8 cellular contexts compared by ENCODE assay signal in genomic region chr7:3482147-3482921, GRCh38.
DNase-seq lines count a peak whose midpoint lies in the region; ATAC-seq and TF ChIP-seq lines count a peak whose summit lies in the region.

No MANE protein-coding gene starts in this region.

- CTCF ChIA-PET in activated CD4-positive, alpha-beta memory T cell treated with anti-CD3 and anti-CD28 coated beads for 36 hours (lab: Charles Lee) = no interaction called here

- H3K27me3 ChIP-seq in body of pancreas = no peaks in the 10 kb centered on the region

- H3K27ac ChIP-seq in body of pancreas = no peak overlapping the region

- intact Hi-C loops in body of pancreas (cut with DNase I) = no loop called here
- intact Hi-C loops in activated CD4-positive, alpha-beta memory T cell treated with anti-CD3 and anti-CD28 coated beads for 36 hours (cut with micrococcal nuclease) = no loop called here

- TF ChIP-seq POLR2A in body of pancreas (IDR thresholded peaks at IDR 0.05) = no peak

- POLR2A ChIA-PET in activated CD4-positive, alpha-beta memory T cell treated with anti-CD3 and anti-CD28 coated beads for 36 hours (lab: Charles Lee) = no interaction called here

- no peaks in the 10 kb centered on the region for H3K9me3 Mint-ChIP-seq in activated CD4-positive, alpha-beta memory T cell treated with anti-CD3 and anti-CD28 coated beads for 36 hours
- H3K9me3 Mint-ChIP-seq in stimulated activated memory B cell treated with anti-CD40 and anti-IgM and Interleukin-4, amounts not matched to agents 10 μg/mL and 1 μg/mL and 100 μg/mL, for 72 hours = no peaks in the 10 kb centered on the region
- H3K9me3 Mint-ChIP-seq in stimulated activated naive CD8-positive, alpha-beta T cell treated with anti-CD3 and anti-CD28 coated beads, Interleukin-15, amount 100 ng/mL, for 72 hours = no peaks in the 10 kb centered on the region
- no peaks in the 10 kb centered on the region for H3K9me3 Mint-ChIP-seq in activated T-cell treated with anti-CD3 and anti-CD28 coated beads, Interleukin-2, amount 50 U/mL, for 4 hours

- no peaks in the 10 kb centered on the region for H3K27me3 Mint-ChIP-seq in activated CD4-positive, alpha-beta memory T cell treated with anti-CD3 and anti-CD28 coated beads for 36 hours
- no peaks in the 10 kb centered on the region for H3K27me3 Mint-ChIP-seq in stimulated activated memory B cell treated with anti-CD40 and anti-IgM and Interleukin-4, amounts not matched to agents 10 μg/mL and 1 μg/mL and 100 μg/mL, for 72 hours
- H3K27me3 Mint-ChIP-seq in stimulated activated naive CD8-positive, alpha-beta T cell treated with anti-CD3 and anti-CD28 coated beads, Interleukin-15, amount 100 ng/mL, for 72 hours = no peaks in the 10 kb centered on the region
- H3K27me3 Mint-ChIP-seq in activated T-cell treated with anti-CD3 and anti-CD28 coated beads, Interleukin-2, amount 50 U/mL, for 4 hours (ENCODE audit: low read depth) = no peaks in the 10 kb centered on the region

- ATAC-seq in body of pancreas = peak; percentile 40
- ATAC-seq in stimulated activated memory B cell treated with anti-CD40 and anti-IgM and Interleukin-4, amounts not matched to agents 10 μg/mL and 1 μg/mL and 100 μg/mL, for 72 hours = no peak
- no peak for ATAC-seq in stimulated activated naive CD8-positive, alpha-beta T cell treated with anti-CD3 and anti-CD28 coated beads, Interleukin-15, amount 100 ng/mL, for 72 hours
- ATAC-seq in activated T-cell treated with anti-CD3 and anti-CD28 coated beads, Interleukin-2, amount 50 U/mL, for 4 hours = no peak

- TF ChIP-seq CTCF in body of pancreas (IDR thresholded peaks at IDR 0.05) = peak; percentile 10 to 52 (median 43)

- H3K9me3 ChIP-seq in body of pancreas = no peaks in the 10 kb centered on the region

- H3K27ac Mint-ChIP-seq in activated CD4-positive, alpha-beta memory T cell treated with anti-CD3 and anti-CD28 coated beads for 36 hours = no peak overlapping the region
- H3K27ac Mint-ChIP-seq in stimulated activated memory B cell treated with anti-CD40 and anti-IgM and Interleukin-4, amounts not matched to agents 10 μg/mL and 1 μg/mL and 100 μg/mL, for 72 hours = no peak overlapping the region
- H3K27ac Mint-ChIP-seq in stimulated activated naive CD8-positive, alpha-beta T cell treated with anti-CD3 and anti-CD28 coated beads, Interleukin-15, amount 100 ng/mL, for 72 hours = peak overlapping the region in 1 of 2 donors; percentile 35

- no peak overlapping the region for H3K4me3 Mint-ChIP-seq in activated CD4-positive, alpha-beta memory T cell treated with anti-CD3 and anti-CD28 coated beads for 36 hours
- H3K4me3 Mint-ChIP-seq in stimulated activated memory B cell treated with anti-CD40 and anti-IgM and Interleukin-4, amounts not matched to agents 10 μg/mL and 1 μg/mL and 100 μg/mL, for 72 hours = no peak overlapping the region
- H3K4me3 Mint-ChIP-seq in stimulated activated naive CD8-positive, alpha-beta T cell treated with anti-CD3 and anti-CD28 coated beads, Interleukin-15, amount 100 ng/mL, for 72 hours = no peak overlapping the region
- H3K4me3 Mint-ChIP-seq in activated T-cell treated with anti-CD3 and anti-CD28 coated beads, Interleukin-2, amount 50 U/mL, for 4 hours = no peak overlapping the region

- no peaks in the 10 kb centered on the region for H3K36me3 ChIP-seq in body of pancreas (replicated peaks in 1 of 2; ENCODE audit: insufficient read depth in 1 of 2, low read depth in 2 of 2)

- no peak overlapping the region for H3K4me3 ChIP-seq in body of pancreas

- peaks cover 13% of the 10 kb centered on the region for H3K4me1 ChIP-seq in body of pancreas

- peak; percentile 45 for DNase-seq in ELR (ENCODE audit: low read depth)
- DNase-seq in NCI-H1105 treated with DMSO at 0.1 percent for 48 hours (lab: John Stamatoyannopoulos, UW) = peak; percentile 41
- peak; percentile 21 to 56 (median 50) for DNase-seq in body of pancreas
- DNase-seq in medulla oblongata (ENCODE audit: extremely low spot score) = peak; percentile 29
- no peak for DNase-seq in activated CD4-positive, alpha-beta memory T cell treated with anti-CD3 and anti-CD28 coated beads for 36 hours
- no peak for DNase-seq in stimulated activated naive CD8-positive, alpha-beta T cell treated with anti-CD3 and anti-CD28 coated beads, Interleukin-15, amount 100 ng/mL, for 72 hours
- DNase-seq in activated T-cell treated with anti-CD3 and anti-CD28 coated beads, Interleukin-2, amount 50 U/mL, for 4 hours = no peak

- no peaks in the 10 kb centered on the region for H3K4me1 Mint-ChIP-seq in activated CD4-positive, alpha-beta memory T cell treated with anti-CD3 and anti-CD28 coated beads for 36 hours (ENCODE audit: low read depth)
- H3K4me1 Mint-ChIP-seq in stimulated activated memory B cell treated with anti-CD40 and anti-IgM and Interleukin-4, amounts not matched to agents 10 μg/mL and 1 μg/mL and 100 μg/mL, for 72 hours = peaks cover 6% of the 10 kb centered on the region
- peaks cover 5% of the 10 kb centered on the region for H3K4me1 Mint-ChIP-seq in stimulated activated naive CD8-positive, alpha-beta T cell treated with anti-CD3 and anti-CD28 coated beads, Interleukin-15, amount 100 ng/mL, for 72 hours
- no peaks in the 10 kb centered on the region for H3K4me1 Mint-ChIP-seq in activated T-cell treated with anti-CD3 and anti-CD28 coated beads, Interleukin-2, amount 50 U/mL, for 4 hours (ENCODE audit: low read depth)

- 68 to 75% methylated on average over 13 of the region's 13 CpGs for WGBS in body of pancreas, 2 donors

- H3K36me3 Mint-ChIP-seq in activated CD4-positive, alpha-beta memory T cell treated with anti-CD3 and anti-CD28 coated beads for 36 hours = no peaks in the 10 kb centered on the region
- no peaks in the 10 kb centered on the region for H3K36me3 Mint-ChIP-seq in stimulated activated memory B cell treated with anti-CD40 and anti-IgM and Interleukin-4, amounts not matched to agents 10 μg/mL and 1 μg/mL and 100 μg/mL, for 72 hours
- no peaks in the 10 kb centered on the region for H3K36me3 Mint-ChIP-seq in activated T-cell treated with anti-CD3 and anti-CD28 coated beads, Interleukin-2, amount 50 U/mL, for 4 hours (ENCODE audit: insufficient read depth)

Comparison
In these comparisons a context has a peak if more than half of its experiments do, and no peak if none do; other contexts are left out.
1. DNase-seq: peak in ELR (single experiment), NCI-H1105 treated with DMSO at 0.1 percent for 48 hours (single experiment), body of pancreas (4 of 4) and medulla oblongata (single experiment); none in activated CD4-positive, alpha-beta memory T cell treated with anti-CD3 and anti-CD28 coated beads for 36 hours (single experiment), stimulated activated naive CD8-positive, alpha-beta T cell treated with anti-CD3 and anti-CD28 coated beads, Interleukin-15, amount 100 ng/mL, for 72 hours (0 of 2) and activated T-cell treated with anti-CD3 and anti-CD28 coated beads, Interleukin-2, amount 50 U/mL, for 4 hours (single experiment).